ENCODE assay signal across 9 cellular contexts in genomic region chr17:4786111-4786491, GRCh38. TPM values are rescaled to one million over a fixed set of nuclear protein-coding genes. Genes with fewer than 3 reads are reported as not detected.
A peak's percentile ranks its signal among the peaks of the same experiment; 100 is the strongest.
DNase-seq lines count a peak whose midpoint lies in the region; ATAC-seq and TF ChIP-seq lines count a peak whose summit lies in the region.
"Had no signal": no experiment of that assay in that cellular context is flagged by ENCODE, and none has a peak within 500 bp of the region (broad histone marks: within the 10 kb centered on the region; RNA-seq: fewer than 3 reads in every experiment).

VMO1 (minus strand) TSS chr17:4786364; CDS start chr17:4786352, 12 bp downstream.

- H3K4ac ChIP-seq in mesenchymal stem cell (ENCODE audit: low read depth in 1 of 2, low read length in 2 of 2) (no peak within 1 kb of the TSS), trophoblast cell (ENCODE audit: low read depth, low read length) (no peak within 1 kb of the TSS)

- H2BK15ac ChIP-seq in mesenchymal stem cell (ENCODE audit: low read depth, poor library complexity, severe bottlenecking), result no peak within 1 kb of the TSS

- no peak within 1 kb of the TSS for H4K12ac ChIP-seq in trophoblast cell (ENCODE audit: low read depth, low read length)

- H3K27ac ChIP-seq in heart left ventricle (peak within 1 kb of the TSS in 3 of 12 donors; percentile 22 to 47 (median 31)), mesenchymal stem cell (ENCODE audit: low read length, poor library complexity, severe bottlenecking) (no peak within 1 kb of the TSS), upper lobe of right lung (no peak within 1 kb of the TSS), trophoblast cell (ENCODE audit: low read depth, low read length) (no peak within 1 kb of the TSS)

- H3K14ac ChIP-seq in mesenchymal stem cell (ENCODE audit: low read length in 2 of 2) (no peak within 1 kb of the TSS), trophoblast cell (ENCODE audit: low read length) (no peak within 1 kb of the TSS)

- H2BK120ac ChIP-seq in mesenchymal stem cell (ENCODE audit: low read depth, low read length) (no peak within 1 kb of the TSS), trophoblast cell (ENCODE audit: insufficient read depth, low read length, poor library complexity) (no peak within 1 kb of the TSS)

- peaks cover 0 to 53% (median 30%) of the 10 kb centered on the region in 9 donors for H3K27me3 ChIP-seq in heart left ventricle
- peaks cover 8 to 34% of the 10 kb centered on the region in 2 experiments for H3K27me3 ChIP-seq in mesenchymal stem cell (ENCODE audit: control insufficient read depth in 1 of 2, insufficient read depth in 1 of 2, low read length in 2 of 2)
- peaks cover 35% of the 10 kb centered on the region for H3K27me3 ChIP-seq in upper lobe of right lung
- no peaks in the 10 kb centered on the region for H3K27me3 ChIP-seq in trophoblast cell (ENCODE audit: insufficient read depth, low read length)

- no peak for TF ChIP-seq POLR2A in heart left ventricle (IDR thresholded peaks at IDR 0.05)

- H3K9ac ChIP-seq in mesenchymal stem cell (ENCODE audit: low read length), result peak within 1 kb of the TSS; percentile 46
- H3K9ac ChIP-seq in trophoblast cell (ENCODE audit: low read length), result no peak within 1 kb of the TSS

- H4K91ac ChIP-seq in mesenchymal stem cell (ENCODE audit: low read length), result no peak within 1 kb of the TSS
- no peak within 1 kb of the TSS for H4K91ac ChIP-seq in trophoblast cell (ENCODE audit: low read depth, low read length)

- ATAC-seq in heart left ventricle, result peak in 1 of 4 donors; percentile 33
- ATAC-seq in Right ventricle myocardium superior (ENCODE audit: poor library complexity), result no peak
- no peak for ATAC-seq in upper lobe of right lung
- no peak for ATAC-seq in GM19035 (IDR thresholded peaks at IDR 0.05; ENCODE audit: unreplicated experiment)
- no peak for ATAC-seq in HG03175 (IDR thresholded peaks at IDR 0.05; ENCODE audit: unreplicated experiment)

- intact Hi-C loops in heart left ventricle (cut with DNase I), result loop anchor here in 7 of 10 donors (2.0 to 10.0 kb wide), 6 partner anchors 51 to 103 kb away; partner anchors contain the start of genes MED11 (in 6 of the 7), ARRB2 (in 2 of the 7), CXCL16 (in 1 of the 7) and ZMYND15 (in 1 of the 7)
- intact Hi-C loops in Right ventricle myocardium superior (cut with DNase I), result loop anchor here (2.0 to 10.0 kb wide), 2 partner anchors 51 to 103 kb away; partner anchors contain the start of genes CXCL16, MED11 and ZMYND15
- intact Hi-C loops in upper lobe of right lung (cut with DNase I), result loop anchor here (10.0 kb wide), 1 partner anchor 51 kb away; the partner anchor contains the start of genes CXCL16, MED11 and ZMYND15

- no peak within 1 kb of the TSS for H2AK5ac ChIP-seq in mesenchymal stem cell (ENCODE audit: low read length, severe bottlenecking)
- H2AK5ac ChIP-seq in trophoblast cell (ENCODE audit: low read length), result no peak within 1 kb of the TSS

- H3K79me1 ChIP-seq in mesenchymal stem cell (replicated peaks; ENCODE audit: low read length, poor library complexity, severe bottlenecking), result peaks cover 7% of the 10 kb centered on the region
- H3K79me1 ChIP-seq in trophoblast cell (ENCODE audit: low read length), result peaks cover 16% of the 10 kb centered on the region

- H3K18ac ChIP-seq in mesenchymal stem cell (ENCODE audit: low read depth in 1 of 2, low read length in 2 of 2) (no peak within 1 kb of the TSS), trophoblast cell (ENCODE audit: low read length) (no peak within 1 kb of the TSS)

- peaks cover 11% of the 10 kb centered on the region for H3K79me2 ChIP-seq in trophoblast cell (ENCODE audit: control insufficient read depth, insufficient read depth, low read length, poor library complexity)

- no peak within 1 kb of the TSS for H2BK5ac ChIP-seq in mesenchymal stem cell (ENCODE audit: low read depth, low read length, poor library complexity, severe bottlenecking)
- H2BK5ac ChIP-seq in trophoblast cell (ENCODE audit: low read depth, low read length, poor library complexity), result no peak within 1 kb of the TSS

- H2BK12ac ChIP-seq in mesenchymal stem cell (ENCODE audit: low read length in 2 of 2) (no peak within 1 kb of the TSS), trophoblast cell (ENCODE audit: low read length) (no peak within 1 kb of the TSS)

- no peaks in the 10 kb centered on the region for H3K36me3 ChIP-seq in heart left ventricle
- no peaks in the 10 kb centered on the region for H3K36me3 ChIP-seq in mesenchymal stem cell (ENCODE audit: control insufficient read depth in 1 of 2, insufficient read depth in 2 of 2, low read depth in 1 of 2, low read length in 2 of 2)
- H3K36me3 ChIP-seq in upper lobe of right lung, result no peaks in the 10 kb centered on the region
- no peaks in the 10 kb centered on the region for H3K36me3 ChIP-seq in trophoblast cell (ENCODE audit: control insufficient read depth in 1 of 2, insufficient read depth in 2 of 2, low read length in 2 of 2)

- H2AFZ ChIP-seq in mesenchymal stem cell (ENCODE audit: low read depth, low read length), result no peak within 1 kb of the TSS
- H2AFZ ChIP-seq in trophoblast cell (ENCODE audit: insufficient read depth, low read length, poor library complexity), result no peak within 1 kb of the TSS

- no peak within 1 kb of the TSS for H4K8ac ChIP-seq in mesenchymal stem cell (ENCODE audit: low read length)
- H4K8ac ChIP-seq in trophoblast cell (ENCODE audit: low read depth, low read length), result no peak within 1 kb of the TSS

- H3K4me1 ChIP-seq in heart left ventricle (peaks cover 0 to 50% (median 37%) of the 10 kb centered on the region in 12 donors), mesenchymal stem cell (ENCODE audit: control insufficient read depth, insufficient read depth, low read depth, low read length) (peaks cover 15% of the 10 kb centered on the region), upper lobe of right lung (peaks cover 44% of the 10 kb centered on the region), trophoblast cell (ENCODE audit: control insufficient read depth in 1 of 2, insufficient read depth in 2 of 2, low read length in 2 of 2) (peaks cover 6 to 8% of the 10 kb centered on the region in 2 experiments)

- DNase-seq in heart left ventricle (peak in 3 of 5 donors; percentile 28 to 71 (median 40)), Right ventricle myocardium superior (no peak), astrocyte of the hippocampus (ENCODE audit: low read depth, low spot score) (peak; percentile 27), mesenchymal stem cell (no peak), upper lobe of right lung (no peak), trophoblast cell (no peak)
- DNase-seq: NCI-H187 had no signal

- TF ChIP-seq CTCF in heart left ventricle (IDR thresholded peaks at IDR 0.05), result no peak
- no peak for TF ChIP-seq CTCF in upper lobe of right lung (IDR thresholded peaks at IDR 0.05)

- WGBS in heart left ventricle, 4 donors, result 0 to 20% (median 3%) methylated on average over 4 to 23 of the region's 23 CpGs
- WGBS in mesenchymal stem cell, result 91% methylated on average over 20 of the region's 23 CpGs
- WGBS in trophoblast cell (ENCODE audit: extremely low coverage, insufficient coverage, insufficient read length), result no CpG with 5 or more reads among the region's 23 CpGs

- H3K23ac ChIP-seq in mesenchymal stem cell (ENCODE audit: low read length in 2 of 2) (peak within 1 kb of the TSS in 1 of 2 experiments; percentile 9), trophoblast cell (ENCODE audit: low read length) (no peak within 1 kb of the TSS)

- H3K4me3 ChIP-seq in heart left ventricle, result peak within 1 kb of the TSS in 11 of 12 donors; percentile 14 to 48 (median 40)
- peak within 1 kb of the TSS in 1 of 2 experiments; percentile 69 for H3K4me3 ChIP-seq in mesenchymal stem cell (ENCODE audit: insufficient read depth in 1 of 2, low read depth in 1 of 2, low read length in 2 of 2)
- peak within 1 kb of the TSS; percentile 25 for H3K4me3 ChIP-seq in upper lobe of right lung
- H3K4me3 ChIP-seq in trophoblast cell (ENCODE audit: low read depth, low read length), result no peak within 1 kb of the TSS

- H3K9me3 ChIP-seq in heart left ventricle (no peaks in the 10 kb centered on the region), mesenchymal stem cell (ENCODE audit: control insufficient read depth, low read length) (no peaks in the 10 kb centered on the region), upper lobe of right lung (no peaks in the 10 kb centered on the region), trophoblast cell (ENCODE audit: insufficient read depth, low read depth, low read length) (peaks cover 5% of the 10 kb centered on the region)

- no peak within 1 kb of the TSS for H3K4me2 ChIP-seq in mesenchymal stem cell (ENCODE audit: low read length, poor library complexity, severe bottlenecking)
- H3K4me2 ChIP-seq in trophoblast cell (ENCODE audit: low read length), result no peak within 1 kb of the TSS

RNA-seq across cellular contexts. Expression of gene VMO1, which starts in this region (rescaled TPM):
- 1 to 10 TPM in 4 of 9 donors, under 1 TPM in 2, not detected in 3; 0.48 to 1.9 (median 1.1) TPM for total RNA-seq in heart left ventricle
- 1 to 10 TPM in 1 of 2 donors, not detected in 1; 1.4 TPM for polyA plus RNA-seq in heart left ventricle
- 0.62 TPM for total RNA-seq in Right ventricle myocardium superior
- polyA plus RNA-seq in mesenchymal stem cell (2013, experiment 1 of 2), result 0.23 TPM
- 0.16 TPM for polyA plus RNA-seq in mesenchymal stem cell (2013, experiment 2 of 2)
- total RNA-seq in upper lobe of right lung, result 5.6 TPM
- 0.47 and 0.77 TPM in 2 replicates for polyA plus RNA-seq in trophoblast cell (2013)

Comparison
In these comparisons a context has a peak if more than half of its experiments do, and no peak if none do; other contexts are left out.
1. DNase-seq: peak in heart left ventricle (3 of 5) and astrocyte of the hippocampus (single experiment); none in Right ventricle myocardium superior (single experiment), mesenchymal stem cell (single experiment), upper lobe of right lung (single experiment) and trophoblast cell (0 of 2).